ENCODE assay signal across 16 cellular contexts in genomic region chr3:80643421-80643820, GRCh38.
"Had no signal": no experiment of that assay in that cellular context is flagged by ENCODE, and none has a peak within 500 bp of the region (broad histone marks: within the 10 kb centered on the region; RNA-seq: fewer than 3 reads in every experiment).

No MANE protein-coding gene starts in this region.

- H3K27me3 ChIP-seq: gastrocnemius medialis, heart right ventricle had no signal

- H3K36me3 ChIP-seq: gastrocnemius medialis, heart right ventricle had no signal

- H3K4me1 ChIP-seq: gastrocnemius medialis, heart right ventricle, psoas muscle had no signal

- ATAC-seq: activated CD8-positive, alpha-beta memory T cell treated with anti-CD3 and anti-CD28 coated beads, Interleukin-2, amount 10 ng/mL, durations not matched to agents 7 days and 5 days; esophagus mucosa; gastrocnemius medialis; heart right ventricle; left ventricle myocardium superior; sciatic nerve; stimulated activated naive B cell treated with anti-CD40 and anti-IgM and Interleukin-4, amounts not matched to agents 10 μg/mL and 1 μg/mL and 100 μg/mL, for 72 hours had no signal

- DNase-seq: activated B cell treated with CpG ODN at 0.5 μM for 24 hours; activated CD4-positive, alpha-beta memory T cell treated with anti-CD3 and anti-CD28 coated beads, Interleukin-2, amount 10 ng/mL, durations not matched to agents 7 days and 5 days; activated CD4-positive, alpha-beta T cell treated with anti-CD3 and anti-CD28 coated beads for 48 hours; activated CD8-positive, alpha-beta memory T cell treated with anti-CD3 and anti-CD28 coated beads, Interleukin-2, amount 10 ng/mL, durations not matched to agents 7 days and 5 days; activated naive CD4-positive, alpha-beta T cell; activated naive CD8-positive, alpha-beta T cell treated with anti-CD3 and anti-CD28 coated beads for 36 hours; amniotic stem cell; effector CD8-positive, alpha-beta T cell; gastrocnemius medialis; heart right ventricle; left ventricle myocardium superior; naive B cell; psoas muscle; stimulated activated naive B cell treated with anti-CD40 and anti-IgM and Interleukin-4, amounts not matched to agents 10 μg/mL and 1 μg/mL and 100 μg/mL, for 72 hours had no signal

- H3K27ac ChIP-seq: gastrocnemius medialis, heart right ventricle, psoas muscle had no signal

- H3K9me3 ChIP-seq: gastrocnemius medialis, psoas muscle had no signal

- H3K4me3 ChIP-seq: gastrocnemius medialis, heart right ventricle, psoas muscle had no signal
